1 cellular context compared by ENCODE assay signal in the genomic region with DNA sequence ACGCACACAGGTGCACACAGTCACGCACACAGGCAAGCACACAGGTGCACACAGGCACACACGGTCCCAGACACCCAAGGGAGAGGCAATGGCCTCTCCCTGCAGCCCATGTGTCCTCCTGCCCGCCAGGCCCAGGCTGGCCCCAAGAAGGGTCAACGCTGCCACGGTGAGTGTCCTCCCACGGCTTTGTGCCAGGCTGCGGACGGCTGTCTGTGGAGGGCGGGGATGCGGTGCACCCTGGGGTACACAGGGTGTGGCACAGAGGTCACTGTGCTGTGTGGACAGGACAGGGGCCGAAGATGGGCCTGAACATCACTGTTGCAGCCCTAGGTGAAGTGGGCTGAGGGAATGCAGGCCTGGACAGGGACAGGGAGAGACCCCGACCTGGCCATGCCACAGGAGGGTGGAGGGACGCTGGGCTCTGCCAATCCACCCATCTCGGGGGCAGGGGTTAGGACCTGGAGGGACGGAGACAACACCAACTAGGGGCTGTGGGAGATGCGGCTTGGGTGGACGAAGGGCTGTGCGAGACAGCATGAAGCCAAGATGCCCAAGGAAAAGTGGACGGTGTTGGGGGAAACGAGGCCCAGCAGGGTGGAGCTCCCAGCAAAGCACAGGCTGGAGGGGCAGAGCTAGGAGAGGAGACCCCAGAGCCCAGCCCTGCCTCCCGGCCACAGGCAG.
TF ChIP-seq lines count a peak whose summit lies in the region.

No MANE protein-coding gene starts in this region.

TF ChIP-seq in HepG2, 621 proteins besides CTCF, POLR2A, EP300 and RAD21 (continued from another document):
- TF ChIP-seq ZNF552 (CRISPR knock-in tag; IDR thresholded peaks at IDR 0.05; ENCODE audit: borderline replicate concordance): no peak
- TF ChIP-seq, protein P1, sequence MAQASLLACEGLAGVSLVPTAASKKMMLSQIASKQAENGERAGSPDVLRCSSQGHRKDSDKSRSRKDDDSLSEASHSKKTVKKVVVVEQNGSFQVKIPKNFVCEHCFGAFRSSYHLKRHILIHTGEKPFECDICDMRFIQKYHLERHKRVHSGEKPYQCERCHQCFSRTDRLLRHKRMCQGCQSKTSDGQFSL (CRISPR knock-in tag; IDR thresholded peaks at IDR 0.05): no peak
- no peak for TF ChIP-seq ZMYM3 (CRISPR knock-in tag; IDR thresholded peaks at IDR 0.05)
- TF ChIP-seq, protein P2, sequence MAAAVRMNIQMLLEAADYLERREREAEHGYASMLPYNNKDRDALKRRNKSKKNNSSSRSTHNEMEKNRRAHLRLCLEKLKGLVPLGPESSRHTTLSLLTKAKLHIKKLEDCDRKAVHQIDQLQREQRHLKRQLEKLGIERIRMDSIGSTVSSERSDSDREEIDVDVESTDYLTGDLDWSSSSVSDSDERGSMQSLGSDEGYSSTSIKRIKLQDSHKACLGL (CRISPR knock-in tag; IDR thresholded peaks at IDR 0.05): no peak
- TF ChIP-seq, protein P3, sequence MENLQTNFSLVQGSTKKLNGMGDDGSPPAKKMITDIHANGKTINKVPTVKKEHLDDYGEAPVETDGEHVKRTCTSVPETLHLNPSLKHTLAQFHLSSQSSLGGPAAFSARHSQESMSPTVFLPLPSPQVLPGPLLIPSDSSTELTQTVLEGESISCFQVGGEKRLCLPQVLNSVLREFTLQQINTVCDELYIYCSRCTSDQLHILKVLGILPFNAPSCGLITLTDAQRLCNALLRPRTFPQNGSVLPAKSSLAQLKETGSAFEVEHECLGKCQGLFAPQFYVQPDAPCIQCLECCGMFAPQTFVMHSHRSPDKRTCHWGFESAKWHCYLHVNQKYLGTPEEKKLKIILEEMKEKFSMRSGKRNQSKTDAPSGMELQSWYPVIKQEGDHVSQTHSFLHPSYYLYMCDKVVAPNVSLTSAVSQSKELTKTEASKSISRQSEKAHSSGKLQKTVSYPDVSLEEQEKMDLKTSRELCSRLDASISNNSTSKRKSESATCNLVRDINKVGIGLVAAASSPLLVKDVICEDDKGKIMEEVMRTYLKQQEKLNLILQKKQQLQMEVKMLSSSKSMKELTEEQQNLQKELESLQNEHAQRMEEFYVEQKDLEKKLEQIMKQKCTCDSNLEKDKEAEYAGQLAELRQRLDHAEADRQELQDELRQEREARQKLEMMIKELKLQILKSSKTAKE (CRISPR knock-in tag; IDR thresholded peaks at IDR 0.05; ENCODE audit: borderline replicate concordance): no peak
